Comparison of ENCODE assay signal across 8 cellular contexts in the genomic region with DNA sequence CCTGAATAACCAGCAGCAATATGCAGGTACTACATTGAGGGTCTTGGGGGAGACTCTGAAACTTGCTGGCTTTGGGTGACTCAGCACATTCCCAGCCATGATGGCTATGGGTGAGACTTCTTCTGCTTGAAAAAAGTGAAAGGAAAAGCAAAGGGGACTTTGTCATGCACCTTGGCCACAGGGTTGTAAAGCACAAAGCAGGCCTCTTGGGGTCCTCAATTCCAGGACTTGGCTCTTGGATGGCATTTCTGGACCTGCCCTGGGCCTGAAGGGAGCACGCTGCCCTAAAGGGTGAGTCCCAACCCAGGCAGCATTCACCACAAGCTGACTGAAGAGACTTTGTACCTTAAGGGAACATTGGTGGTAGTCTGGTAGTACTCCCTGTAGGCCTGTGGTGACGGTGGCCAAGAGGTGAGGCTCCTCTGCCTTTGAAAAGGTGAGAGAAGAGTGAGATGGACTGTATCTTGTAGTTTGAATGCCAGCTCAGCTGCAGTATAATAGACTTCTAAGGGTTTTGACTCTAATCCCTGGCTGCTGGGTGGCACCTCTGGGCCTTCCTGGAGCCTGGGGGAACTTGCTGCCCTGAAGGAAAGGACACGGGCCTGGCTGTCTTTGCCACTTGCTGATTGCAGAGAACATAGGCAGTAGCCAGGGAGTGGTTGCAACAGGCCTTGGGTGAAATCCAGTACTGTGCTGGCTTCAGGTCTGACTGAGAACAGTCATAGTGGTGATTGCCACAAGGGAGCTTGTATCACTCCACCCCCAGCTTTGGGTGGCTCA. TPM values are rescaled to one million over a fixed set of nuclear protein-coding genes. Genes with fewer than 3 reads are reported as not detected.
DNase-seq lines count a peak whose midpoint lies in the region; ATAC-seq and TF ChIP-seq lines count a peak whose summit lies in the region.

No MANE protein-coding gene starts in this region.

- no peaks in the 10 kb centered on the region for H3K4me1 ChIP-seq in vagina
- H3K4me1 ChIP-seq in HAP-1, result no peaks in the 10 kb centered on the region

- peak; percentile 80 for ATAC-seq in HG03095 (IDR thresholded peaks at IDR 0.05; ENCODE audit: unreplicated experiment)
- peak; percentile 20 to 38 for ATAC-seq in naive thymus-derived CD8-positive, alpha-beta T cell

- in situ Hi-C loops in HAP-1 (cut with MboI; ENCODE audit: low sequenced_read_pairs), result no loop called here

- POLR2A ChIA-PET in naive thymus-derived CD8-positive, alpha-beta T cell (lab: Charles Lee), result interaction anchor here (0.8 to 2.2 kb wide), 4 partner anchors 8 to 62 kb away, joined by 3 to 9 read pairs (median 4); no protein-coding TSS in a partner anchor

- H3K36me3 ChIP-seq in vagina, result no peaks in the 10 kb centered on the region
- no peaks in the 10 kb centered on the region for H3K36me3 ChIP-seq in HAP-1 (replicated peaks)

- no peak overlapping the region for H3K27ac ChIP-seq in vagina

- H3K36me3 Mint-ChIP-seq in activated naive CD4-positive, alpha-beta T cell treated with anti-CD3 and anti-CD28 coated beads, Interleukin-2, amount 50 U/mL, for 24 hours, result peaks cover 4% of the 10 kb centered on the region
- peaks cover 0 to 2% (median 0%) of the 10 kb centered on the region in 3 donors for H3K36me3 Mint-ChIP-seq in naive thymus-derived CD8-positive, alpha-beta T cell
- H3K36me3 Mint-ChIP-seq in immature natural killer cell, result no peaks in the 10 kb centered on the region

- H3K27me3 Mint-ChIP-seq in activated naive CD4-positive, alpha-beta T cell treated with anti-CD3 and anti-CD28 coated beads, Interleukin-2, amount 50 U/mL, for 24 hours, result no peaks in the 10 kb centered on the region
- H3K27me3 Mint-ChIP-seq in naive thymus-derived CD8-positive, alpha-beta T cell, result no peaks in the 10 kb centered on the region
- H3K27me3 Mint-ChIP-seq in immature natural killer cell (ENCODE audit: low read depth in 3 of 3), result peaks cover 0 to 4% (median 0%) of the 10 kb centered on the region in 3 donors

- peaks cover 84% of the 10 kb centered on the region for H3K4me1 Mint-ChIP-seq in activated naive CD4-positive, alpha-beta T cell treated with anti-CD3 and anti-CD28 coated beads, Interleukin-2, amount 50 U/mL, for 24 hours
- H3K4me1 Mint-ChIP-seq in naive thymus-derived CD8-positive, alpha-beta T cell, result peaks cover 12 to 42% (median 34%) of the 10 kb centered on the region in 4 donors
- H3K4me1 Mint-ChIP-seq in immature natural killer cell, result peaks cover 0 to 17% of the 10 kb centered on the region in 2 donors

- no peak overlapping the region for H3K4me3 ChIP-seq in vagina
- H3K4me3 ChIP-seq in HAP-1, result no peak overlapping the region

- peak overlapping the region; percentile 84 for H3K27ac Mint-ChIP-seq in activated naive CD4-positive, alpha-beta T cell treated with anti-CD3 and anti-CD28 coated beads, Interleukin-2, amount 50 U/mL, for 24 hours
- peak overlapping the region in 8 of 10 donors; percentile 14 to 89 (median 59) for H3K27ac Mint-ChIP-seq in naive thymus-derived CD8-positive, alpha-beta T cell
- H3K27ac Mint-ChIP-seq in immature natural killer cell, result no peak overlapping the region

- no peaks in the 10 kb centered on the region for H3K27me3 ChIP-seq in vagina
- no peaks in the 10 kb centered on the region; the same call in 1 of the 2 replicates for H3K27me3 ChIP-seq in HAP-1 (ENCODE audit: low read depth)

- H3K4me3 Mint-ChIP-seq in activated naive CD4-positive, alpha-beta T cell treated with anti-CD3 and anti-CD28 coated beads, Interleukin-2, amount 50 U/mL, for 24 hours, result peak overlapping the region; percentile 19
- peak overlapping the region in 6 of 10 donors; percentile 15 to 70 (median 53) for H3K4me3 Mint-ChIP-seq in naive thymus-derived CD8-positive, alpha-beta T cell
- H3K4me3 Mint-ChIP-seq in immature natural killer cell, result no peak overlapping the region

- H3K9me3 Mint-ChIP-seq in activated naive CD4-positive, alpha-beta T cell treated with anti-CD3 and anti-CD28 coated beads, Interleukin-2, amount 50 U/mL, for 24 hours, result no peaks in the 10 kb centered on the region
- H3K9me3 Mint-ChIP-seq in naive thymus-derived CD8-positive, alpha-beta T cell, result peaks cover 0 to 4% (median 0%) of the 10 kb centered on the region in 9 donors
- H3K9me3 Mint-ChIP-seq in immature natural killer cell, result no peaks in the 10 kb centered on the region

- TF ChIP-seq CTCF in vagina (IDR thresholded peaks at IDR 0.05), result no peak

- TF ChIP-seq POLR2A in vagina (IDR thresholded peaks at IDR 0.05), result no peak

- H3K9me3 ChIP-seq in vagina (no peaks in the 10 kb centered on the region), HAP-1 (no peaks in the 10 kb centered on the region; the same call in 1 of the 2 replicates)

- intact Hi-C loops in vagina (cut with DNase I), result no loop called here

- DNase-seq in activated T-cell treated with anti-CD3 and anti-CD28 coated beads for 48 hours (ENCODE audit: low read depth), result peak; percentile 50
- no peak for DNase-seq in activated T-cell treated with anti-CD3 and anti-CD28 coated beads, Interleukin-2, amount 50 U/mL, for 1 hour
- no peak for DNase-seq in naive thymus-derived CD8-positive, alpha-beta T cell
- DNase-seq in immature natural killer cell, result no peak
- no peak for DNase-seq in vagina (ENCODE audit: extremely low spot score in 2 of 2)
- no peak for DNase-seq in HAP-1 (ENCODE audit: low spot score in 2 of 2)

RNA-seq across cellular contexts. Expression of gene CYTIP, which starts 36.5 kb away (rescaled TPM):
- 100 to 1,000 TPM; 308 to 341 TPM for total RNA-seq in naive thymus-derived CD8-positive, alpha-beta T cell
- polyA plus RNA-seq in naive thymus-derived CD8-positive, alpha-beta T cell, result 100 to 1,000 TPM; 140 to 220 (median 155) TPM
- polyA plus RNA-seq in immature natural killer cell, result 100 to 1,000 TPM in 2 of 3 donors, 10 to 100 TPM in 1; 84.4 to 142 (median 111) TPM
- 12.5 TPM for total RNA-seq in vagina

Comparison
In these comparisons a context has a peak if more than half of its experiments do, and no peak if none do; other contexts are left out.
1. H3K27ac Mint-ChIP-seq: peak in activated naive CD4-positive, alpha-beta T cell treated with anti-CD3 and anti-CD28 coated beads, Interleukin-2, amount 50 U/mL, for 24 hours (single experiment) and naive thymus-derived CD8-positive, alpha-beta T cell (8 of 10); none in immature natural killer cell (0 of 6).
2. H3K4me3 Mint-ChIP-seq: peak in activated naive CD4-positive, alpha-beta T cell treated with anti-CD3 and anti-CD28 coated beads, Interleukin-2, amount 50 U/mL, for 24 hours (single experiment) and naive thymus-derived CD8-positive, alpha-beta T cell (6 of 10); none in immature natural killer cell (0 of 5).
3. RNA of gene CYTIP, which starts 36.5 kb away (total RNA-seq): 308 to 341 TPM in naive thymus-derived CD8-positive, alpha-beta T cell; 12.5 TPM in vagina (single experiment); every median in the first group is over 10 times any median in the second.